In the genomic region with DNA sequence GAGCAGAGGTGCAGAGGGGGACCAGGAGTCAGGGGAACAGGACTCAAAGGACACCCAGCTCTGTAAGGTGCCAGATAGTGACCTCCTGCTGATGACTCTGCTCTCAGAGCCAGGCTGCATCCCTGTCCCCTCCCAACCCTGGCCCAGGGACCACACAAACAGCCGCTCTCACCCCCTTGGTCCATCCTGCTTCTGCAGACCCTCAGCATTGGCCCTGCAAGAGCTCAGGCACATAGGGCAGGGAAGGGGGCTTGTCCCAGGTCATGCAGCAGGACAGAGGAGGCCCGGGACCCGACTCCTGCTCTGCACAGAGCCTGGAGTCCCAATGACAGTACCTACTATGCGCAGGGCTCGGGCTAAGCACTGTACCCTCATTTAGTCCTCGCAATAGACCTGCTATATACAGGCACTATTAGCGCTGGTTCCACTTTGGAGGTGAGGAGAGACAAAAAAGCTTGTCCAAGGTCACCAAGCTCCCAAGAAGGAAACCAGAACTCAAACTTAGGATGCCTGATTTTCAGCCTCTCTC, we compare ENCODE assay signal across 2 cellular contexts.
TF ChIP-seq lines count a peak whose summit lies in the region.

No MANE protein-coding gene starts in this region.

TF ChIP-seq in HepG2, 621 proteins besides CTCF, POLR2A, EP300 and RAD21:
- TF ChIP-seq RELA (CRISPR knock-in tag; IDR thresholded peaks at IDR 0.05) (no peak), RBM22 (optimal IDR thresholded peaks at IDR 0.05; ENCODE audit: low read length) (peak; percentile 24), AGO2 (optimal IDR thresholded peaks at IDR 0.05; ENCODE audit: low read depth, low read length) (peak; percentile 58), RFXANK (CRISPR knock-in tag; IDR thresholded peaks at IDR 0.05) (no peak), ZKSCAN1 (IDR thresholded peaks at IDR 0.05; ENCODE audit: low read length) (peak; percentile 87), RBFOX2 (IDR thresholded peaks at IDR 0.05; ENCODE audit: low read depth, low read length) (peak; percentile 23; the same call in 1 of the 2 replicates), AGO1 (IDR thresholded peaks at IDR 0.05; ENCODE audit: low read depth, low read length, poor library complexity, severe bottlenecking) (no peak)

TF ChIP-seq in H1, 55 proteins besides CTCF, POLR2A, EP300 and RAD21:
- TF ChIP-seq ASH2L (IDR thresholded peaks at IDR 0.05; ENCODE audit: low read length) (no peak), SP4 (IDR thresholded peaks at IDR 0.05; ENCODE audit: low read length) (no peak), NRF1 (IDR thresholded peaks at IDR 0.05; ENCODE audit: low read depth, low read length) (no peak), EGR1 (IDR thresholded peaks at IDR 0.05; ENCODE audit: borderline replicate concordance, low read depth, low read length) (no peak), ZNF274 (IDR thresholded peaks at IDR 0.05; ENCODE audit: borderline replicate concordance, extremely low read depth, low read length) (no peak), BACH1 (IDR thresholded peaks at IDR 0.05; ENCODE audit: low read length) (no peak), CREB1 (IDR thresholded peaks at IDR 0.05) (no peak), RFX5 (IDR thresholded peaks at IDR 0.05; ENCODE audit: borderline replicate concordance, low read depth, low read length) (no peak), TBP (IDR thresholded peaks at IDR 0.05; ENCODE audit: low read depth, low read length) (no peak), CBX5 (IDR thresholded peaks at IDR 0.05; ENCODE audit: low read depth, low read length) (no peak), NANOG (IDR thresholded peaks at IDR 0.05; ENCODE audit: insufficient read depth, low read depth, low read length, poor library complexity, severe bottlenecking) (no peak), CHD2 (IDR thresholded peaks at IDR 0.05; ENCODE audit: low read length) (no peak), SP1 (IDR thresholded peaks at IDR 0.05; ENCODE audit: low read depth, low read length) (no peak), PHF8 (conservative IDR thresholded peaks at IDR 0.05; ENCODE audit: low read depth, low read length) (no peak), SIX5 (IDR thresholded peaks at IDR 0.05; ENCODE audit: low read depth, low read length) (no peak), BRCA1 (IDR thresholded peaks at IDR 0.05; ENCODE audit: low read depth, low read length) (no peak), SIN3A (conservative IDR thresholded peaks at IDR 0.05 in 1 of 2, IDR thresholded peaks at IDR 0.05 in 1 of 2; ENCODE audit: low read depth in 1 of 2, low read length in 2 of 2) (no peak)
- TF ChIP-seq, protein P1, sequence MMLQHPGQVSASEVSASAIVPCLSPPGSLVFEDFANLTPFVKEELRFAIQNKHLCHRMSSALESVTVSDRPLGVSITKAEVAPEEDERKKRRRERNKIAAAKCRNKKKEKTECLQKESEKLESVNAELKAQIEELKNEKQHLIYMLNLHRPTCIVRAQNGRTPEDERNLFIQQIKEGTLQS (IDR thresholded peaks at IDR 0.05; ENCODE audit: insufficient read depth, low read depth, low read length), result no peak
TF ChIP-seq in H1: peak in this region for 0.
